21 cellular contexts compared by ENCODE assay signal in the genomic region with DNA sequence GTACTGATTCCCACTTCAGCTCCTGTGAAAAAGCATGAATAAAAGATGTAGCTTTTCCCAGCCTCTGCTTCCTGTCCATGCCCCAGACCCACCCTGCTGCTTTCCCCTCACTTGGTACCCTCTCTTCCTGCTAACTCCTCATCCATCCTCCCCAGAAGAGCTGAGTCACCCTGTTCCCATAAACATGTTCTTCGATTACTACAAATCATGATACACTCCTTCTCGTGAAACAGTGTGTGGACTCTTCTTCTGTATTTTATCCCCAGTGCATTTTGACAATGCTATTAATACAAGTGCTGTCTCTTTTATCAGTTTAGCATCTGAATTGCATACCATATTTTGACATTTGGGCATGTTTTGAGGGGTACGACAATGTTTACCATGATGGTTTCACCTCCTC. TPM values are rescaled to one million over a fixed set of nuclear protein-coding genes. Genes with fewer than 3 reads are reported as not detected.
A peak's percentile ranks its signal among the peaks of the same experiment; 100 is the strongest.
DNase-seq lines count a peak whose midpoint lies in the region; ATAC-seq and TF ChIP-seq lines count a peak whose summit lies in the region.
"Had no signal": no experiment of that assay in that cellular context is flagged by ENCODE, and none has a peak within 500 bp of the region (broad histone marks: within the 10 kb centered on the region; RNA-seq: fewer than 3 reads in every experiment).

No MANE protein-coding gene starts in this region.

- no peak overlapping the region for H3K18ac ChIP-seq in IMR-90 (ENCODE audit: low read depth, low read length)

- POLR2A ChIA-PET in IMR-90 (lab: Charles Lee; ENCODE audit: unreplicated experiment): no interaction called here

- intact Hi-C loops in IMR-90 (cut with micrococcal nuclease) (no loop called here), esophagus muscularis mucosa (cut with DNase I) (no loop called here), left colon (cut with DNase I, micrococcal nuclease) (loop anchor here in 1 of 2 donors (10.0 kb wide), 1 partner anchor 172 kb away; no protein-coding TSS in a partner anchor)

- no peak overlapping the region for H3K27ac ChIP-seq in IMR-90 (ENCODE audit: insufficient read depth, low read length)
- H3K27ac ChIP-seq in esophagus muscularis mucosa (replicated peaks in 1 of 4): peak overlapping the region; percentile 85 to 91 (median 87)
- peak overlapping the region; percentile 99 for H3K27ac ChIP-seq in stomach smooth muscle (ENCODE audit: low read length)
- no peak overlapping the region for H3K27ac ChIP-seq in smooth muscle cell (ENCODE audit: low read depth)
- H3K27ac ChIP-seq: left lung had no signal

- H3K4me3 ChIP-seq in IMR-90 (ENCODE audit: insufficient read depth, low read depth, low read length) (no peak overlapping the region), esophagus muscularis mucosa (no peak overlapping the region), stomach smooth muscle (ENCODE audit: low read length in 2 of 2) (no peak overlapping the region), smooth muscle cell (no peak overlapping the region)
- H3K4me3 ChIP-seq: left lung had no signal

- no peak overlapping the region for H3K23ac ChIP-seq in IMR-90 (ENCODE audit: low read depth, low read length)

- TF ChIP-seq EP300 in esophagus muscularis mucosa (IDR thresholded peaks at IDR 0.05): no peak

- no peak overlapping the region for H3K4me2 ChIP-seq in IMR-90 (ENCODE audit: low read depth, low read length)
- no peak overlapping the region for H3K4me2 ChIP-seq in smooth muscle cell

- H3K4ac ChIP-seq in IMR-90 (ENCODE audit: low read depth, low read length): no peak overlapping the region

- H2BK20ac ChIP-seq in IMR-90 (ENCODE audit: low read depth, low read length): no peak overlapping the region

- no peaks in the 10 kb centered on the region for H3K27me3 ChIP-seq in IMR-90 (ENCODE audit: control insufficient read depth, insufficient read depth, low read length)
- H3K27me3 ChIP-seq in esophagus muscularis mucosa: no peaks in the 10 kb centered on the region
- H3K27me3 ChIP-seq in stomach smooth muscle (ENCODE audit: control insufficient read depth in 1 of 2, insufficient read depth in 2 of 2, low read length in 2 of 2): no peaks in the 10 kb centered on the region
- no peaks in the 10 kb centered on the region for H3K27me3 ChIP-seq in smooth muscle cell (ENCODE audit: low read depth)
- H3K27me3 ChIP-seq: left lung had no signal

- H3F3A ChIP-seq in smooth muscle cell (ENCODE audit: low read depth): peaks cover 25% of the 10 kb centered on the region

- H3K4me1 Mint-ChIP-seq in nephron progenitor cell: peaks cover 43% of the 10 kb centered on the region
- H3K4me1 Mint-ChIP-seq: activated CD4-positive, alpha-beta T cell treated with anti-CD3 and anti-CD28 coated beads for 36 hours; activated naive CD8-positive, alpha-beta T cell treated with anti-CD3 and anti-CD28 coated beads, Interleukin-2, amount 10 ng/mL, durations not matched to agents 7 days and 5 days; B cell; memory B cell; stimulated activated naive B cell treated with anti-CD40 and anti-IgM and Interleukin-4, amounts not matched to agents 10 μg/mL and 1 μg/mL and 100 μg/mL, for 72 hours had no signal

- TF ChIP-seq RAD21 in IMR-90 (IDR thresholded peaks at IDR 0.05; ENCODE audit: low read length): no peak

- H3K4me1 ChIP-seq in IMR-90 (ENCODE audit: control insufficient read depth, insufficient read depth, low read length): peaks cover 3% of the 10 kb centered on the region
- peaks cover 17 to 51% (median 41%) of the 10 kb centered on the region in 4 donors for H3K4me1 ChIP-seq in esophagus muscularis mucosa
- H3K4me1 ChIP-seq in stomach smooth muscle (ENCODE audit: control insufficient read depth, insufficient read depth, low read length): peaks cover 46% of the 10 kb centered on the region
- peaks cover 12% of the 10 kb centered on the region for H3K4me1 ChIP-seq in smooth muscle cell (ENCODE audit: low read depth)
- H3K4me1 ChIP-seq: left lung had no signal

- dilution Hi-C loops in IMR-90 (cut with HindIII; ENCODE audit: low sequenced_read_pairs, unreplicated experiment): no loop called here

- CTCF ChIA-PET in IMR-90 (lab: Yijun Ruan, JAX): no interaction called here

- no peak overlapping the region for H2BK120ac ChIP-seq in IMR-90 (ENCODE audit: low read depth, low read length)

- H4K5ac ChIP-seq in IMR-90 (ENCODE audit: low read depth, low read length): no peak overlapping the region

- DNase-seq in IMR-90: peak; percentile 62
- no peak for DNase-seq in esophagus muscularis mucosa (ENCODE audit: extremely low spot score)
- no peak for DNase-seq in nephron progenitor cell
- DNase-seq in NCI-H345 (lab: John Stamatoyannopoulos, UW): no peak
- no peak for DNase-seq in dedifferentiated amniotic fluid mesenchymal stem cell (ENCODE audit: extremely low spot score)
- no peak for DNase-seq in smooth muscle cell (lab: John Stamatoyannopoulos, UW; ENCODE audit: unreplicated experiment)
- no peak for DNase-seq in left colon
- DNase-seq: activated CD4-positive, alpha-beta T cell treated with anti-CD3 and anti-CD28 coated beads for 36 hours; activated effector memory CD4-positive, alpha-beta T cell treated with anti-CD3 and anti-CD28 coated beads, Interleukin-2, amount 50 U/mL, for 16 hours; activated naive CD8-positive, alpha-beta T cell treated with anti-CD3 and anti-CD28 coated beads, Interleukin-2, amount 10 ng/mL, durations not matched to agents 7 days and 5 days; CD8-positive, alpha-beta T cell; GOT3; left lung; NCI-H1417 treated with DMSO at 0.1 percent for 48 hours; NCI-H2081 treated with DMSO at 0.1 percent for 48 hours; SIG-M5; stimulated activated naive B cell treated with anti-CD40 and anti-IgM and Interleukin-4, amounts not matched to agents 10 μg/mL and 1 μg/mL and 100 μg/mL, for 72 hours; SW 1271 had no signal

- ATAC-seq in IMR-90 (ENCODE audit: low read depth) (peak; percentile 81), left colon (no peak)
- ATAC-seq: activated CD4-positive, alpha-beta T cell treated with anti-CD3 and anti-CD28 coated beads for 36 hours; CD8-positive, alpha-beta T cell; left lung; stimulated activated naive B cell treated with anti-CD40 and anti-IgM and Interleukin-4, amounts not matched to agents 10 μg/mL and 1 μg/mL and 100 μg/mL, for 72 hours had no signal

- no peak overlapping the region for H3K14ac ChIP-seq in IMR-90 (replicated peaks; ENCODE audit: low read depth, low read length)

- TF ChIP-seq CTCF in IMR-90 (conservative IDR thresholded peaks at IDR 0.05; ENCODE audit: low read depth, low read length): no peak
- TF ChIP-seq CTCF in esophagus muscularis mucosa (IDR thresholded peaks at IDR 0.05): no peak
- no peak for TF ChIP-seq CTCF in nephron progenitor cell (IDR thresholded peaks at IDR 0.05)
- no peak for TF ChIP-seq CTCF in smooth muscle cell (IDR thresholded peaks at IDR 0.05; ENCODE audit: borderline replicate concordance, insufficient read depth, poor library complexity, severe bottlenecking)

- H2AFZ ChIP-seq in IMR-90 (replicated peaks; ENCODE audit: low read length, poor library complexity) (no peak overlapping the region), smooth muscle cell (ENCODE audit: low read depth) (no peak overlapping the region)

- H3K36me3 ChIP-seq in IMR-90 (ENCODE audit: control insufficient read depth, insufficient read depth, low read length) (peaks cover 48% of the 10 kb centered on the region), esophagus muscularis mucosa (peaks cover 19 to 60% (median 31%) of the 10 kb centered on the region in 4 donors), stomach smooth muscle (ENCODE audit: control insufficient read depth in 2 of 2, insufficient read depth in 2 of 2, low read length in 2 of 2) (peaks cover 16 to 27% of the 10 kb centered on the region in 2 donors), smooth muscle cell (ENCODE audit: low read depth) (peaks cover 21% of the 10 kb centered on the region)

- H3K9me3 Mint-ChIP-seq in nephron progenitor cell: no peaks in the 10 kb centered on the region
- H3K9me3 Mint-ChIP-seq: activated naive CD8-positive, alpha-beta T cell treated with anti-CD3 and anti-CD28 coated beads, Interleukin-2, amount 10 ng/mL, durations not matched to agents 7 days and 5 days; CD8-positive, alpha-beta T cell; memory B cell; stimulated activated naive B cell treated with anti-CD40 and anti-IgM and Interleukin-4, amounts not matched to agents 10 μg/mL and 1 μg/mL and 100 μg/mL, for 72 hours had no signal

- TF ChIP-seq POLR2A in IMR-90 (IDR thresholded peaks at IDR 0.05; ENCODE audit: low read depth, low read length) (no peak), esophagus muscularis mucosa (IDR thresholded peaks at IDR 0.05; ENCODE audit: low read depth) (no peak)

- H3K9me3 ChIP-seq in IMR-90 (ENCODE audit: control insufficient read depth, insufficient read depth, low read length): no peaks in the 10 kb centered on the region
- H3K9me3 ChIP-seq in esophagus muscularis mucosa: no peaks in the 10 kb centered on the region
- no peaks in the 10 kb centered on the region for H3K9me3 ChIP-seq in stomach smooth muscle (ENCODE audit: control insufficient read depth in 2 of 2, low read length in 2 of 2)
- no peaks in the 10 kb centered on the region for H3K9me3 ChIP-seq in smooth muscle cell (replicated peaks; ENCODE audit: low read depth)
- H3K9me3 ChIP-seq: left lung had no signal

- H4K20me1 ChIP-seq in IMR-90 (ENCODE audit: insufficient read depth, low read length) (no peaks in the 10 kb centered on the region), smooth muscle cell (ENCODE audit: low read depth) (peaks cover 2% of the 10 kb centered on the region)

- no peak overlapping the region for H4K8ac ChIP-seq in IMR-90 (ENCODE audit: low read depth in 2 of 2, low read length in 2 of 2)

- H3K4me3 Mint-ChIP-seq in nephron progenitor cell: no peak overlapping the region
- H3K4me3 Mint-ChIP-seq: activated CD4-positive, alpha-beta T cell treated with anti-CD3 and anti-CD28 coated beads for 36 hours; activated naive CD8-positive, alpha-beta T cell treated with anti-CD3 and anti-CD28 coated beads, Interleukin-2, amount 10 ng/mL, durations not matched to agents 7 days and 5 days; B cell; CD8-positive, alpha-beta T cell; memory B cell; stimulated activated naive B cell treated with anti-CD40 and anti-IgM and Interleukin-4, amounts not matched to agents 10 μg/mL and 1 μg/mL and 100 μg/mL, for 72 hours had no signal

- no peak overlapping the region for H2AK5ac ChIP-seq in IMR-90 (ENCODE audit: low read depth, low read length)

- H2BK15ac ChIP-seq in IMR-90 (ENCODE audit: low read depth, low read length): no peak overlapping the region

- H3K9ac ChIP-seq in IMR-90 (ENCODE audit: low read depth, low read length) (no peak overlapping the region), stomach smooth muscle (ENCODE audit: low read length in 2 of 2) (peak overlapping the region in 1 of 2 donors; percentile 29), smooth muscle cell (ENCODE audit: low read depth) (no peak overlapping the region)

- WGBS in IMR-90 (ENCODE audit: extremely low coverage in 2 of 2, insufficient read length in 1 of 2), 2 experiments: 40% methylated on average over 1 of the region's 3 CpGs; no CpG with 5 or more reads in 1 of the 2 experiments
- 39% methylated on average over 3 of the region's 3 CpGs for WGBS in esophagus muscularis mucosa
- 77% methylated on average over 3 of the region's 3 CpGs for WGBS in smooth muscle cell (ENCODE audit: low lambda C conversion rate)

- no peak overlapping the region for H2AK9ac ChIP-seq in IMR-90 (replicated peaks; ENCODE audit: low read depth, low read length, poor library complexity)

- no peaks in the 10 kb centered on the region for H3K79me2 ChIP-seq in smooth muscle cell (ENCODE audit: low read depth)

- BruUV-seq in IMR-90 (replicated peaks; lab: Mats Ljungman, UMichigan): no TSS peak

- no peak overlapping the region for H3K56ac ChIP-seq in IMR-90 (ENCODE audit: extremely low read depth, insufficient read depth, low read length)

- H2BK5ac ChIP-seq in IMR-90 (ENCODE audit: low read depth, low read length, poor library complexity, severe bottlenecking): no peak overlapping the region

- in situ Hi-C loops in IMR-90 (cut with MboI; ENCODE audit: low sequenced_read_pairs): loop anchor here (10.0 kb wide), 1 partner anchor 472 kb away; no protein-coding TSS in a partner anchor

- no peak overlapping the region for H4K91ac ChIP-seq in IMR-90 (ENCODE audit: insufficient read depth, low read depth, low read length)

- H3K27me3 Mint-ChIP-seq in nephron progenitor cell (ENCODE audit: low read depth, poor library complexity): no peaks in the 10 kb centered on the region
- H3K27me3 Mint-ChIP-seq: activated CD4-positive, alpha-beta T cell treated with anti-CD3 and anti-CD28 coated beads for 36 hours; activated naive CD8-positive, alpha-beta T cell treated with anti-CD3 and anti-CD28 coated beads, Interleukin-2, amount 10 ng/mL, durations not matched to agents 7 days and 5 days; B cell; memory B cell; stimulated activated naive B cell treated with anti-CD40 and anti-IgM and Interleukin-4, amounts not matched to agents 10 μg/mL and 1 μg/mL and 100 μg/mL, for 72 hours had no signal

- H3K79me1 ChIP-seq in IMR-90 (ENCODE audit: low read depth in 1 of 2, low read length in 2 of 2): no peaks in the 10 kb centered on the region; a peak in 1 of 4 replicates

- peak overlapping the region; percentile 56 for H3K27ac Mint-ChIP-seq in nephron progenitor cell
- H3K27ac Mint-ChIP-seq: activated CD4-positive, alpha-beta T cell treated with anti-CD3 and anti-CD28 coated beads for 36 hours; activated naive CD8-positive, alpha-beta T cell treated with anti-CD3 and anti-CD28 coated beads, Interleukin-2, amount 10 ng/mL, durations not matched to agents 7 days and 5 days; B cell; memory B cell; stimulated activated naive B cell treated with anti-CD40 and anti-IgM and Interleukin-4, amounts not matched to agents 10 μg/mL and 1 μg/mL and 100 μg/mL, for 72 hours had no signal

- peaks cover 58% of the 10 kb centered on the region for H3K36me3 Mint-ChIP-seq in nephron progenitor cell (ENCODE audit: low read depth)

- H3K9me1 ChIP-seq in IMR-90 (ENCODE audit: insufficient read depth, low read length): no peaks in the 10 kb centered on the region; the same call in 1 of the 2 replicates

RNA-seq across cellular contexts. Expression of a gene that starts 45.8 kb away (rescaled TPM):
- under 0.01 and 0.18 TPM in 2 replicates for total RNA-seq in IMR-90 (2012; rRNA removed)
- polyA plus RNA-seq in IMR-90 (2012; rRNA removed): 0.17 and 0.32 TPM in 2 replicates
- 0.05 TPM in 2 replicates for polyA plus RNA-seq in IMR-90 (2012; cell fraction: cytosol; rRNA removed)
- polyA plus RNA-seq in IMR-90 (2012; cell fraction: nucleus; rRNA removed; ENCODE audit: low replicate concordance): 0.13 and 0.28 TPM in 2 replicates
- 1,000 to 10,000 TPM; 1,569 to 2,231 (median 1,854) TPM for total RNA-seq in esophagus muscularis mucosa
- 21.0 and 29.0 TPM in 2 replicates for total RNA-seq in smooth muscle cell
- 11.3 and 14.6 TPM in 2 replicates for polyA plus RNA-seq in smooth muscle cell
- total RNA-seq in left colon: 100 to 1,000 TPM in 1 of 2 donors, 10 to 100 TPM in 1; 20.6 to 120 TPM

RNA-seq across cellular contexts. Expression of a gene that starts 49.6 kb away (rescaled TPM):
- total RNA-seq in IMR-90 (2012; rRNA removed) (201 and 232 TPM in 2 replicates), esophagus muscularis mucosa (10 to 100 TPM; 13.7 to 27.7 (median 21.8) TPM), smooth muscle cell (110 and 124 TPM in 2 replicates), left colon (100 to 1,000 TPM; 123 to 177 TPM)
- polyA plus RNA-seq in IMR-90 (2012; rRNA removed) (84.0 and 93.4 TPM in 2 replicates), smooth muscle cell (82.5 and 98.2 TPM in 2 replicates)
- 53.2 and 78.4 TPM in 2 replicates for polyA plus RNA-seq in IMR-90 (2012; cell fraction: cytosol; rRNA removed)
- polyA plus RNA-seq in IMR-90 (2012; cell fraction: nucleus; rRNA removed; ENCODE audit: low replicate concordance): 63.0 and 105 TPM in 2 replicates

Comparison
In these comparisons a context has a peak if more than half of its experiments do, and no peak if none do; other contexts are left out.
1. H3K27ac ChIP-seq: peak in esophagus muscularis mucosa (4 of 4) and stomach smooth muscle (single experiment); none in IMR-90 (single experiment) and smooth muscle cell (single experiment).
2. RNA of a gene that starts 45.8 kb away (total RNA-seq): 1,569 to 2,231 TPM in esophagus muscularis mucosa, 20.6 to 120 TPM in left colon and 21.0 to 29.0 TPM in smooth muscle cell; under 0.01 to 0.18 TPM in IMR-90; every median in the first group is over 10 times any median in the second.